In the genomic region with DNA sequence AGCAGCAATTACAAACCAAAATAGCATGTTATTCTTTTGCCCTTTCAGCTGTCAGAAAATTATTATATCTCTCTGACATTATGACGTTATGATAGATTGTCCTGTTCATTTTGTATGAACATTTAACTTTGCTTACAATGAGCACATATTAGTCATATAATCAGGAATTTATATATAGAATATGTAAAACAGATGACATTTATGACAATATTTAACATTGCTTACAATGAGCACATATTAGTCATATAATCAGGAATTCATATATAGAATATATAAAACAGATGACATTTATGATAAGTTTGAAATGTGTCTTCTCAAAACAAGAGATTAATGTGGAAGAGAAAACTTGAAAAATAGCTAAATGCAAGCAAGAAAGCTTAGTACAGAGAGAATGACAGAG, we compare ENCODE assay signal across 8 cellular contexts.
"Had no signal": no experiment of that assay in that cellular context is flagged by ENCODE, and none has a peak within 500 bp of the region (broad histone marks: within the 10 kb centered on the region; RNA-seq: fewer than 3 reads in every experiment).

No MANE protein-coding gene starts in this region.

- H3K9me3 ChIP-seq: HAP-1 had no signal

- H2AFZ ChIP-seq: GM23248 had no signal

- H3K4me1 ChIP-seq: HAP-1 had no signal

- DNase-seq: GM23248, GOT3, H7, IMR-90, KG1 had no signal

- ATAC-seq: K562 had no signal

- H3K9ac ChIP-seq: GM23248 had no signal

- H3K4me3 ChIP-seq: GM23248, HAP-1, K562 had no signal

- H3K27ac ChIP-seq: GM23248 had no signal

- FAIRE-seq: HTR-8/SVneo, K562 had no signal

- H3K36me3 ChIP-seq: HAP-1 had no signal
